In the genomic region with DNA sequence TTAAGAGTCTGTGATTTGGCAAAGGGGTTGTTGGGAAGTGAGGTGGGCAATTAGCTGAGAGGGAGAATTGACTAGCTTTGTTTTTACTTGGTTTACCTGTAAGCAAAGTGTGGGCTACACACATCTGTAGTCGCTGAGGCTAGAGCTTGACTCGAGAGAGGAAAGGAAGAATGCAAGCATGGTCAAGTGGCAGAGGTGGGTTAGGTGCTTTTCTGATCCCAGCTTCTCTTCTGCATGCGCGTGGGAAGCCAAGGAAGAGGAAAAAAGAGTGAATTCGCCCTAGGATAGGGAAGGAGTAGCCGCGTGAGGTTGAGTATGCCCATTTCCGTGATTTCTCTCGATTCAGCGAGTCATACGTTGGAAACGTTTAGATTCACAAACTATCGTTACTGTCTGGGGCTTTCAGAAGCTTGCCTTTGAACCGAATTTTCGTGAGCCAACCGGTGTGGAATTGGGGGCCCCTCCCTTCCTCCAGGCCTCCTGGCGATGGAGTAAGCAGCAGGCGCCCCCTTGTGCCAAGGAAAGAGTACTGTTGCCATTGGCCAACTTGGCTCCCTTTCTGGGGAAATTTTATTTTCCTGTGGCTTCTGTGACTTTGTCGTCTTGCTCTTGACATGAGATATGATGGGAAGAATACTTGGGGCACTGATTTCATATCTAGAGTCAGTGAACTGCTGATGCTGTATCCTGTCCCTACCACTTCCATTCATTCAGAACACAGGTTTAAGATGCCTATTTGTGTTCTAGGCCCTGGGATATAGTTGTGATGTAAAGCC, we compare ENCODE assay signal across 1 cellular context.
TF ChIP-seq lines count a peak whose summit lies in the region.

No MANE protein-coding gene starts in this region.

TF ChIP-seq in H1, 55 proteins besides CTCF, POLR2A, EP300 and RAD21:
- TF ChIP-seq NRF1 (IDR thresholded peaks at IDR 0.05; ENCODE audit: low read depth, low read length): no peak
- no peak for TF ChIP-seq TCF12 (IDR thresholded peaks at IDR 0.05; ENCODE audit: low read depth, low read length)
- no peak for TF ChIP-seq BRCA1 (IDR thresholded peaks at IDR 0.05; ENCODE audit: low read depth, low read length)
- no peak for TF ChIP-seq CBX8 (IDR thresholded peaks at IDR 0.05; ENCODE audit: borderline replicate concordance, low read depth, low read length)
- peak; percentile 34; the same call in 1 of the 2 replicates for TF ChIP-seq CEBPB (IDR thresholded peaks at IDR 0.05; ENCODE audit: low read depth, low read length)
- no peak for TF ChIP-seq CTBP2 (IDR thresholded peaks at IDR 0.05; ENCODE audit: borderline replicate concordance, insufficient read depth, insufficient read length, low read length)
- TF ChIP-seq SIRT6 (IDR thresholded peaks at IDR 0.05; ENCODE audit: low read length): no peak
- TF ChIP-seq TAF1 (IDR thresholded peaks at IDR 0.05; ENCODE audit: low read depth, low read length): 0 out of 2 replicates have a peak, but pooled peaks have one; percentile 11
- peak in 1 of 2 experiments; percentile 75; a peak in 2 of 4 replicates for TF ChIP-seq SIN3A (conservative IDR thresholded peaks at IDR 0.05 in 1 of 2, IDR thresholded peaks at IDR 0.05 in 1 of 2; ENCODE audit: low read depth in 1 of 2, low read length in 2 of 2)
- TF ChIP-seq POLR2AphosphoS5 (IDR thresholded peaks at IDR 0.05; ENCODE audit: low read depth, low read length): no peak
- TF ChIP-seq BCL11A (IDR thresholded peaks at IDR 0.05; ENCODE audit: low read depth in 2 of 2, low read length in 2 of 2): no peak
- no peak for TF ChIP-seq POU5F1 (IDR thresholded peaks at IDR 0.05; ENCODE audit: low read depth, low read length)
- TF ChIP-seq CHD7 (IDR thresholded peaks at IDR 0.05; ENCODE audit: insufficient replicate concordance, low read length): no peak
